ENCODE assay signal across 21 cellular contexts in the genomic region with DNA sequence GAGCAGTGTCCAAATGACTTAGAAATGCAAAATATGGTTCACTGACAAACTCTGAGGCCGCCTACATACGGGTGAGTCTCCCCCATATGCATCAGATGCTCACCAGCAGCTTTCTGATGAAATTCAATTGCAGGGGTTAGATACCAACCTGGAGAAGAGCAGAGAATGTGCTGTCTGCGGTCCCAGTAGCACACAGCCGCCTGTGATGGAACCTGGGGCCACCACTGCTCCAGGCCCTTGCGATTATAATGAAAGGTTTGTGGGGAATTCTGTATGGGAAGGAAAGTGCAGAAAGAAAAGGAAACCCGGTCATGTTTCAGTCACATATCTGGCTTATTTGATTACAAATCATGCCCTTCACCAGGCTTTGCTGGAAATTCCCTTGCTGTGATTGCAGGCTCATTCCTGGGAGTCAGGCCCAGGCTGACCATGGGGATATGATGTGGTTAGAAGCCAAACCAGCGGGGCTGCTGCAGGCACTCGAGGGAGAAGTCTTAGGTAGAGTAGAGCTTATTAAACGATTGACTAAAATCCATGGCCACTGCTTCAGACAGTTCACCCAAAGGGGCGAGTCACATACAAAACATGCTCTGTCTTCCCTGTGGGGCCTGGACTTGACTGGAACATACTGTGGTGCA. TPM values are rescaled to one million over a fixed set of nuclear protein-coding genes. Genes with fewer than 3 reads are reported as not detected.
DNase-seq lines count a peak whose midpoint lies in the region; ATAC-seq, FAIRE-seq and TF ChIP-seq lines count a peak whose summit lies in the region.
"Had no signal": no experiment of that assay in that cellular context is flagged by ENCODE, and none has a peak within 500 bp of the region (broad histone marks: within the 10 kb centered on the region; RNA-seq: fewer than 3 reads in every experiment).

No MANE protein-coding gene starts in this region.

- H3K4me3 Mint-ChIP-seq in astrocyte (ENCODE audit: unreplicated experiment), result peak overlapping the region; percentile 30
- H3K4me3 Mint-ChIP-seq in stimulated activated naive B cell treated with anti-CD40 and anti-IgM and Interleukin-4, amounts not matched to agents 10 μg/mL and 1 μg/mL and 100 μg/mL, for 72 hours, result no peak overlapping the region
- H3K4me3 Mint-ChIP-seq: activated naive CD8-positive, alpha-beta T cell treated with anti-CD3 and anti-CD28 coated beads, Interleukin-2, amount 50 U/mL, for 24 hours; activated T-helper 1 cell treated with anti-CD3 and anti-CD28 coated beads, Interleukin-12 subunit alpha, Interleukin-12 subunit beta, Interleukin-2, Interleukin-4 antibody, amounts not matched to agents 30 ng/mL and 10 ng/mL and 1 ng/mL, durations not matched to agents 14 hours and 24 hours and 36 hours; CD8-positive, alpha-beta memory T cell had no signal

- peak overlapping the region; percentile 72 for H3K27ac Mint-ChIP-seq in astrocyte (ENCODE audit: unreplicated experiment)
- no peak overlapping the region for H3K27ac Mint-ChIP-seq in stimulated activated naive B cell treated with anti-CD40 and anti-IgM and Interleukin-4, amounts not matched to agents 10 μg/mL and 1 μg/mL and 100 μg/mL, for 72 hours
- H3K27ac Mint-ChIP-seq: activated naive CD8-positive, alpha-beta T cell treated with anti-CD3 and anti-CD28 coated beads, Interleukin-2, amount 50 U/mL, for 24 hours; activated T-helper 1 cell treated with anti-CD3 and anti-CD28 coated beads, Interleukin-12 subunit alpha, Interleukin-12 subunit beta, Interleukin-2, Interleukin-4 antibody, amounts not matched to agents 30 ng/mL and 10 ng/mL and 1 ng/mL, durations not matched to agents 14 hours and 24 hours and 36 hours; CD8-positive, alpha-beta memory T cell had no signal

- no peak overlapping the region for H3K4me2 ChIP-seq in astrocyte (ENCODE audit: low read length)

- no peak for DNase-seq in Right ventricle myocardium superior
- no peak for DNase-seq in Right ventricle myocardium inferior (ENCODE audit: missing footprints)
- peak; percentile 79 for DNase-seq in astrocyte (ENCODE audit: low read depth)
- peak; percentile 34 for DNase-seq in glomerular visceral epithelial cell (ENCODE audit: extremely low spot score)
- no peak for DNase-seq in stimulated activated naive B cell treated with anti-CD40 and anti-IgM and Interleukin-4, amounts not matched to agents 10 μg/mL and 1 μg/mL and 100 μg/mL, for 72 hours
- DNase-seq in G401 (ENCODE audit: low spot score), result no peak
- no peak for DNase-seq in DMS79 treated with DMSO at 0.1 percent for 48 hours (lab: John Stamatoyannopoulos, UW)
- DNase-seq: activated naive CD8-positive, alpha-beta T cell treated with anti-CD3 and anti-CD28 coated beads, Interleukin-2, amount 50 U/mL, for 24 hours; CD8-positive, alpha-beta memory T cell; cerebellar nuclear complex; DMS79; left ventricle myocardium inferior; NCI-H1694 treated with DMSO at 0.1 percent for 48 hours; NCI-H446 treated with DMSO at 0.1 percent for 48 hours; SHP77 had no signal

- H3K4me3 ChIP-seq in astrocyte (ENCODE audit: insufficient read depth, low read depth, low read length), result no peak overlapping the region
- H3K4me3 ChIP-seq: left ventricle myocardium inferior, tibial nerve had no signal

- H3K4me1 Mint-ChIP-seq in astrocyte (ENCODE audit: low read depth, unreplicated experiment), result peaks cover 17% of the 10 kb centered on the region
- H3K4me1 Mint-ChIP-seq in stimulated activated naive B cell treated with anti-CD40 and anti-IgM and Interleukin-4, amounts not matched to agents 10 μg/mL and 1 μg/mL and 100 μg/mL, for 72 hours, result peaks cover 32 to 45% of the 10 kb centered on the region in 2 donors
- H3K4me1 Mint-ChIP-seq: activated naive CD8-positive, alpha-beta T cell treated with anti-CD3 and anti-CD28 coated beads, Interleukin-2, amount 50 U/mL, for 24 hours; CD8-positive, alpha-beta memory T cell had no signal

- no peaks in the 10 kb centered on the region for H3K27me3 Mint-ChIP-seq in astrocyte (ENCODE audit: low read depth, unreplicated experiment)
- peaks cover 14 to 27% of the 10 kb centered on the region in 2 donors for H3K27me3 Mint-ChIP-seq in stimulated activated naive B cell treated with anti-CD40 and anti-IgM and Interleukin-4, amounts not matched to agents 10 μg/mL and 1 μg/mL and 100 μg/mL, for 72 hours
- H3K27me3 Mint-ChIP-seq: activated naive CD8-positive, alpha-beta T cell treated with anti-CD3 and anti-CD28 coated beads, Interleukin-2, amount 50 U/mL, for 24 hours had no signal

- H3K9me3 ChIP-seq in astrocyte (ENCODE audit: insufficient read depth, low read depth, low read length), result no peaks in the 10 kb centered on the region
- H3K9me3 ChIP-seq: left ventricle myocardium inferior, tibial nerve had no signal

- H3K27me3 ChIP-seq in astrocyte (ENCODE audit: insufficient read depth, low read length), result no peaks in the 10 kb centered on the region
- H3K27me3 ChIP-seq: foreskin keratinocyte, tibial nerve had no signal

- ATAC-seq in Right ventricle myocardium superior (ENCODE audit: poor library complexity), result peak; percentile 40
- no peak for ATAC-seq in Right ventricle myocardium inferior
- ATAC-seq in stimulated activated naive B cell treated with anti-CD40 and anti-IgM and Interleukin-4, amounts not matched to agents 10 μg/mL and 1 μg/mL and 100 μg/mL, for 72 hours (replicated peaks), result no peak
- ATAC-seq in GM18519 (IDR thresholded peaks at IDR 0.05; ENCODE audit: low FRiP score, unreplicated experiment), result no peak
- ATAC-seq: activated naive CD8-positive, alpha-beta T cell treated with anti-CD3 and anti-CD28 coated beads, Interleukin-2, amount 50 U/mL, for 24 hours; foreskin keratinocyte had no signal

- intact Hi-C loops in Right ventricle myocardium superior (cut with DNase I), result no loop called here
- intact Hi-C loops in Right ventricle myocardium inferior (cut with DNase I), result no loop called here

- H3K36me3 Mint-ChIP-seq in astrocyte (ENCODE audit: low read depth, unreplicated experiment), result peaks cover 5% of the 10 kb centered on the region
- peaks cover 0 to 4% of the 10 kb centered on the region in 2 donors for H3K36me3 Mint-ChIP-seq in stimulated activated naive B cell treated with anti-CD40 and anti-IgM and Interleukin-4, amounts not matched to agents 10 μg/mL and 1 μg/mL and 100 μg/mL, for 72 hours

- no peaks in the 10 kb centered on the region for H3K36me3 ChIP-seq in astrocyte (ENCODE audit: insufficient read depth, low read length)

- no peaks in the 10 kb centered on the region for H4K20me1 ChIP-seq in astrocyte (ENCODE audit: insufficient read depth, low read length)

- H3K9ac ChIP-seq in astrocyte (ENCODE audit: low read length), result no peak overlapping the region

- no peaks in the 10 kb centered on the region for H3K9me3 Mint-ChIP-seq in astrocyte (ENCODE audit: unreplicated experiment)
- H3K9me3 Mint-ChIP-seq in stimulated activated naive B cell treated with anti-CD40 and anti-IgM and Interleukin-4, amounts not matched to agents 10 μg/mL and 1 μg/mL and 100 μg/mL, for 72 hours, result no peaks in the 10 kb centered on the region
- H3K9me3 Mint-ChIP-seq: activated naive CD8-positive, alpha-beta T cell treated with anti-CD3 and anti-CD28 coated beads, Interleukin-2, amount 50 U/mL, for 24 hours; activated T-helper 1 cell treated with anti-CD3 and anti-CD28 coated beads, Interleukin-12 subunit alpha, Interleukin-12 subunit beta, Interleukin-2, Interleukin-4 antibody, amounts not matched to agents 30 ng/mL and 10 ng/mL and 1 ng/mL, durations not matched to agents 14 hours and 24 hours and 36 hours; CD8-positive, alpha-beta memory T cell had no signal

- no peak overlapping the region for H2AFZ ChIP-seq in astrocyte (ENCODE audit: low read depth, low read length)

- in situ Hi-C loops in G401 (cut with HindIII; ENCODE audit: low sequenced_read_pairs), result no loop called here

- FAIRE-seq in astrocyte (lab: Jason Lieb, UNC), result no peak
- FAIRE-seq: A204.1, HTR-8/SVneo had no signal

- no peaks in the 10 kb centered on the region for H3K79me2 ChIP-seq in astrocyte (ENCODE audit: insufficient read depth, low read length)

- H3K27ac ChIP-seq in astrocyte (ENCODE audit: low read depth, low read length), result no peak overlapping the region
- H3K27ac ChIP-seq: foreskin keratinocyte, left ventricle myocardium inferior, tibial nerve had no signal

- TF ChIP-seq CTCF in astrocyte (IDR thresholded peaks at IDR 0.05; ENCODE audit: insufficient read depth, low read depth, low read length), result no peak

- H3K4me1 ChIP-seq in astrocyte (ENCODE audit: insufficient read depth, low read length), result peaks cover 4% of the 10 kb centered on the region
- H3K4me1 ChIP-seq: foreskin keratinocyte, tibial nerve had no signal

RNA-seq across cellular contexts. Expression of a gene that starts 16.4 kb away (rescaled TPM):
- total RNA-seq in Right ventricle myocardium superior (1.9 TPM), Right ventricle myocardium inferior (1.3 TPM), astrocyte (0.31 and 0.39 TPM in 2 replicates)
- total RNA-seq in G401 (2014; rRNA removed; shearing (Covaris generic)), result 0.14 and 3.6 TPM in 2 replicates
- total RNA-seq: activated T-helper 1 cell treated with anti-CD3 and anti-CD28 coated beads, Interleukin-12 subunit alpha, Interleukin-12 subunit beta, Interleukin-2, Interleukin-4 antibody, amounts not matched to agents 30 ng/mL and 10 ng/mL and 1 ng/mL, durations not matched to agents 14 hours and 24 hours and 36 hours had no signal

RNA-seq across cellular contexts. Expression of a gene that starts 47.5 kb away (rescaled TPM):
- total RNA-seq in Right ventricle myocardium superior (23.8 TPM), Right ventricle myocardium inferior (29.6 TPM), astrocyte (31.0 and 34.4 TPM in 2 replicates)
- 7.5 and 10.9 TPM in 2 replicates for total RNA-seq in G401 (2014; rRNA removed; shearing (Covaris generic))

Comparison
In these comparisons a context has a peak if more than half of its experiments do, and no peak if none do; other contexts are left out.
1. DNase-seq: peak in astrocyte (single experiment) and glomerular visceral epithelial cell (single experiment); none in Right ventricle myocardium superior (single experiment), Right ventricle myocardium inferior (single experiment), stimulated activated naive B cell treated with anti-CD40 and anti-IgM and Interleukin-4, amounts not matched to agents 10 μg/mL and 1 μg/mL and 100 μg/mL, for 72 hours (single experiment), G401 (single experiment) and DMS79 treated with DMSO at 0.1 percent for 48 hours (single experiment).